ENCODE assay signal across 17 cellular contexts in genomic region chr10:124049484-124049883, GRCh38. TPM values are rescaled to one million over a fixed set of nuclear protein-coding genes. Genes with fewer than 3 reads are reported as not detected.
DNase-seq lines count a peak whose midpoint lies in the region; TF ChIP-seq lines count a peak whose summit lies in the region.
"Had no signal": no experiment of that assay in that cellular context is flagged by ENCODE, and none has a peak within 500 bp of the region (broad histone marks: within the 10 kb centered on the region; RNA-seq: fewer than 3 reads in every experiment).

No MANE protein-coding gene starts in this region.

- TF ChIP-seq EP300 in esophagus muscularis mucosa (IDR thresholded peaks at IDR 0.05), result no peak

- no peaks in the 10 kb centered on the region for H3K4me1 ChIP-seq in GM23248 (ENCODE audit: insufficient read depth)
- peaks cover 0 to 75% (median 58%) of the 10 kb centered on the region in 4 donors for H3K4me1 ChIP-seq in esophagus muscularis mucosa
- H3K4me1 ChIP-seq in BE2C, result no peaks in the 10 kb centered on the region; the same call in 1 of the 2 replicates
- H3K4me1 ChIP-seq: uterus had no signal

- H3K36me3 ChIP-seq in GM23248 (ENCODE audit: low read depth) (no peaks in the 10 kb centered on the region), esophagus muscularis mucosa (peaks cover 0 to 2% (median under 1%) of the 10 kb centered on the region in 4 donors), BE2C (no peaks in the 10 kb centered on the region)
- H3K36me3 ChIP-seq: uterus had no signal

- intact Hi-C loops in esophagus muscularis mucosa (cut with DNase I), result no loop called here

- H3K9ac ChIP-seq in GM23248, result no peak overlapping the region

- WGBS in GM23248 (ENCODE audit: low coverage in 1 of 2, low lambda C conversion rate in 2 of 2, missing lambda C conversion rate in 2 of 2), 2 experiments, result 69 to 72% methylated on average over 5 of the region's 5 CpGs
- WGBS in esophagus muscularis mucosa, result 78% methylated on average over 5 of the region's 5 CpGs

- no peaks in the 10 kb centered on the region for H3K9me3 ChIP-seq in GM23248 (ENCODE audit: low read depth)
- no peaks in the 10 kb centered on the region for H3K9me3 ChIP-seq in esophagus muscularis mucosa
- H3K9me3 ChIP-seq in BE2C, result no peaks in the 10 kb centered on the region
- H3K9me3 ChIP-seq: uterus had no signal

- H3K9me2 ChIP-seq in GM23248 (ENCODE audit: insufficient read depth), result no peaks in the 10 kb centered on the region

- TF ChIP-seq CTCF in esophagus muscularis mucosa (IDR thresholded peaks at IDR 0.05), result no peak
- TF ChIP-seq CTCF in BE2C (IDR thresholded peaks at IDR 0.05; ENCODE audit: low read depth, low read length), result no peak

- H3F3A ChIP-seq in GM23248 (ENCODE audit: insufficient read depth), result no peaks in the 10 kb centered on the region

- peaks cover 28% of the 10 kb centered on the region for H3K27me3 ChIP-seq in GM23248 (replicated peaks; ENCODE audit: insufficient read depth)
- no peaks in the 10 kb centered on the region for H3K27me3 ChIP-seq in esophagus muscularis mucosa
- no peaks in the 10 kb centered on the region for H3K27me3 ChIP-seq in BE2C
- H3K27me3 ChIP-seq: uterus had no signal

- H3K4me2 ChIP-seq in GM23248 (ENCODE audit: unreplicated experiment), result no peak overlapping the region

- no peaks in the 10 kb centered on the region for H4K20me1 ChIP-seq in GM23248 (ENCODE audit: insufficient read depth)

- H3K27ac ChIP-seq in GM23248 (no peak overlapping the region), esophagus muscularis mucosa (replicated peaks in 1 of 4) (peak overlapping the region; percentile 19 to 81 (median 52))
- H3K27ac ChIP-seq: C4-2B, uterus had no signal

- no peak overlapping the region for H3K4me3 ChIP-seq in GM23248
- no peak overlapping the region for H3K4me3 ChIP-seq in esophagus muscularis mucosa
- no peak overlapping the region for H3K4me3 ChIP-seq in BE2C (ENCODE audit: low read depth, low read length)
- H3K4me3 ChIP-seq: uterus had no signal

- no peak for TF ChIP-seq POLR2A in esophagus muscularis mucosa (IDR thresholded peaks at IDR 0.05; ENCODE audit: low read depth)

- H3K79me2 ChIP-seq in GM23248 (ENCODE audit: insufficient read depth), result no peaks in the 10 kb centered on the region

- DNase-seq in GM23248 (peak; percentile 24), RKO (ENCODE audit: low spot score) (peak; percentile 35), esophagus muscularis mucosa (ENCODE audit: extremely low spot score) (no peak), putamen (ENCODE audit: low spot score) (peak; percentile 58), BE2C (no peak), T-helper 1 cell (no peak), NCI-H510A treated with DMSO at 0.1 percent for 48 hours (lab: John Stamatoyannopoulos, UW) (no peak)
- no peak for DNase-seq in central memory CD4-positive, alpha-beta T cell
- DNase-seq: activated CD8-positive, alpha-beta T cell treated with anti-CD3 and anti-CD28 coated beads for 36 hours; DMS79 treated with DMSO at 0.1 percent for 48 hours; H9; NCI-H1417; NK-92 treated with Interleukin-12 subunit alpha and Interleukin-12 subunit beta, amount 100 ng/mL, for 24 hours; small intestine; uterus had no signal

- no peak overlapping the region for H2AFZ ChIP-seq in GM23248

- in situ Hi-C loops in GM23248 (cut with MboI), result no loop called here

RNA-seq across cellular contexts. Expression of gene CHST15, which starts 43.9 kb away (rescaled TPM):
- 0.11 and 0.25 TPM in 2 replicates for total RNA-seq in GM23248 (2014; rRNA removed; shearing (Covaris generic))
- polyA plus RNA-seq in GM23248 (2016; fragmentation: Nextera tagmentation; extraction: Ambion mirVana), result 0.06 and 0.34 TPM in 2 replicates
- 10 to 100 TPM; 48.2 to 76.1 (median 62.5) TPM for total RNA-seq in esophagus muscularis mucosa
- 32.1 TPM for polyA plus RNA-seq in BE2C (2012; ENCODE audit: insufficient read depth, insufficient read length, low read depth)
- total RNA-seq: activated T-helper 2 cell treated with anti-CD3 and anti-CD28 coated beads, Interferon-gamma antibody, Interleukin-2, Interleukin-4, amounts not matched to agents 10 μg/mL and 5 μg/mL and 100 μg/mL, durations not matched to agents 14 hours and 24 hours and 36 hours had no signal

Comparison
In these comparisons a context has a peak if more than half of its experiments do, and no peak if none do; other contexts are left out.
1. DNase-seq: peak in GM23248 (single experiment), RKO (single experiment) and putamen (single experiment); none in esophagus muscularis mucosa (single experiment), BE2C (single experiment), T-helper 1 cell (0 of 5), central memory CD4-positive, alpha-beta T cell (single experiment) and NCI-H510A treated with DMSO at 0.1 percent for 48 hours (single experiment).
2. RNA of gene CHST15, which starts 43.9 kb away (total RNA-seq): 48.2 to 76.1 TPM in esophagus muscularis mucosa; 0.11 to 0.25 TPM in GM23248; every median in the first group is over 10 times any median in the second.